ENCODE assay signal across 17 cellular contexts in the genomic region with DNA sequence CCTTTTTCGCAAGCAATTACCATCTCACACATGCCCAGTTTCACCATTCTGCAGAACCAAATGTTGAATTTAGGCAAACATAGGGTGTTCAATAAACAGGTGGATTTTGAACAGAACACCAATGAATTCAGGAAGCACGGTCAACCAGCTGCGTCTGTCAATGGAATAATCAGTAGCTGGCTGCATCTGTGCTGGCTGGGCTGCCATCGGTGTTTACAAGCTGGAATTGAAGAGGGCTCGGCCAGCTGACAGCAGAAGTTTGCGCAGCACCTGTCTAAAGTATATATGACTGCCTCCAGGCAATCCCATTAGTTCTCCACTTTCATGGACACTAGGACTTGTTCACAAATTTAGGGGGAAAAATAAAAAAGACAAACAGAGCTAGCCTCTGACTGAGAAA.
A peak's percentile ranks its signal among the peaks of the same experiment; 100 is the strongest.
DNase-seq lines count a peak whose midpoint lies in the region; ATAC-seq lines count a peak whose summit lies in the region.
"Had no signal": no experiment of that assay in that cellular context is flagged by ENCODE, and none has a peak within 500 bp of the region (broad histone marks: within the 10 kb centered on the region; RNA-seq: fewer than 3 reads in every experiment).

No MANE protein-coding gene starts in this region.

- peaks cover 4% of the 10 kb centered on the region for H3K36me3 Mint-ChIP-seq in CD4-positive, CD25-positive, alpha-beta regulatory T cell

- no peaks in the 10 kb centered on the region for H3K27me3 Mint-ChIP-seq in CD4-positive, CD25-positive, alpha-beta regulatory T cell
- H3K27me3 Mint-ChIP-seq: stimulated activated naive CD8-positive, alpha-beta T cell treated with anti-CD3 and anti-CD28 coated beads, Interleukin-15, amount 100 ng/mL, for 72 hours had no signal

- peaks cover 34% of the 10 kb centered on the region for H3K4me1 ChIP-seq in CD4-positive, CD25-positive, alpha-beta regulatory T cell (ENCODE audit: control insufficient read depth, insufficient read depth, low read length, poor library complexity, severe bottlenecking)
- no peaks in the 10 kb centered on the region for H3K4me1 ChIP-seq in endocrine pancreas (ENCODE audit: control insufficient read depth, insufficient read depth, low read length)
- H3K4me1 ChIP-seq: breast epithelium, pancreas had no signal

- H3K4me3 Mint-ChIP-seq in CD4-positive, CD25-positive, alpha-beta regulatory T cell: peak overlapping the region in 2 of 4 donors; percentile 29 to 57
- H3K4me3 Mint-ChIP-seq: stimulated activated naive CD8-positive, alpha-beta T cell treated with anti-CD3 and anti-CD28 coated beads, Interleukin-15, amount 100 ng/mL, for 72 hours had no signal

- peaks cover 21 to 60% (median 43%) of the 10 kb centered on the region in 4 donors for H3K4me1 Mint-ChIP-seq in CD4-positive, CD25-positive, alpha-beta regulatory T cell

- no peak for ATAC-seq in CD4-positive, CD25-positive, alpha-beta regulatory T cell (ENCODE audit: low read depth in 2 of 2)
- no peak for ATAC-seq in HG02884 (IDR thresholded peaks at IDR 0.05; ENCODE audit: unreplicated experiment)
- ATAC-seq: GM12878; left cardiac atrium; stimulated activated naive CD8-positive, alpha-beta T cell treated with anti-CD3 and anti-CD28 coated beads, Interleukin-15, amount 100 ng/mL, for 72 hours had no signal

- peak overlapping the region; percentile 81 for H3K4me3 ChIP-seq in CD4-positive, CD25-positive, alpha-beta regulatory T cell (ENCODE audit: low read depth, low read length)
- peak overlapping the region; percentile 95 for H3K4me3 ChIP-seq in endocrine pancreas (ENCODE audit: control insufficient read depth, insufficient read depth, low read length)
- H3K4me3 ChIP-seq: breast epithelium, GM12878, pancreas had no signal

- H3K27me3 ChIP-seq in CD4-positive, CD25-positive, alpha-beta regulatory T cell (ENCODE audit: control insufficient read depth, insufficient read depth, low read length): no peaks in the 10 kb centered on the region
- H3K27me3 ChIP-seq in endocrine pancreas (ENCODE audit: control insufficient read depth, insufficient read depth, low read length): no peaks in the 10 kb centered on the region
- H3K27me3 ChIP-seq: breast epithelium, pancreas had no signal

- H3K36me3 ChIP-seq in CD4-positive, CD25-positive, alpha-beta regulatory T cell (ENCODE audit: control insufficient read depth, insufficient read depth, low read length): no peaks in the 10 kb centered on the region
- no peaks in the 10 kb centered on the region for H3K36me3 ChIP-seq in endocrine pancreas (ENCODE audit: control insufficient read depth, insufficient read depth, low read length)
- H3K36me3 ChIP-seq: breast epithelium, pancreas had no signal

- peaks cover 0 to 16% (median 0%) of the 10 kb centered on the region in 7 donors for H3K9me3 Mint-ChIP-seq in CD4-positive, CD25-positive, alpha-beta regulatory T cell

- no peak for DNase-seq in CD4-positive, CD25-positive, alpha-beta regulatory T cell
- DNase-seq in COR-L47 (lab: John Stamatoyannopoulos, UW) (peak; percentile 33), NCI-H345 (lab: John Stamatoyannopoulos, UW) (peak; percentile 86), activated gamma-delta T cell (lab: John Stamatoyannopoulos, UW) (no peak), putamen (ENCODE audit: low spot score) (no peak)
- no peak for DNase-seq in stimulated activated CD4-positive, alpha-beta T cell treated with anti-CD3 and anti-CD28 coated beads, Interleukin-1b, Interleukin-23, amount 100 ng/mL, for 48 hours
- DNase-seq: activated naive CD4-positive, alpha-beta T cell; HCEC 1CT; left cardiac atrium; OCI-M1; pancreas; stimulated activated CD4-positive, alpha-beta T cell treated with anti-CD3 and anti-CD28 coated beads, Interleukin-12 subunit alpha, Interleukin-12 subunit beta, amount 100 ng/mL, for 4 hours; stimulated activated naive CD8-positive, alpha-beta T cell treated with anti-CD3 and anti-CD28 coated beads, Interleukin-15, amount 100 ng/mL, for 72 hours had no signal

- H3K9me3 ChIP-seq in CD4-positive, CD25-positive, alpha-beta regulatory T cell (ENCODE audit: control insufficient read depth in 2 of 2, low read length in 2 of 2): peaks cover 0 to 5% of the 10 kb centered on the region in 2 experiments
- H3K9me3 ChIP-seq in endocrine pancreas (ENCODE audit: control insufficient read depth, low read length): no peaks in the 10 kb centered on the region
- H3K9me3 ChIP-seq: breast epithelium, pancreas had no signal

- peak overlapping the region; percentile 42 to 93 (median 57) for H3K27ac Mint-ChIP-seq in CD4-positive, CD25-positive, alpha-beta regulatory T cell

- no peak overlapping the region for H3K27ac ChIP-seq in CD4-positive, CD25-positive, alpha-beta regulatory T cell (ENCODE audit: insufficient read depth, low read length, poor library complexity, severe bottlenecking)
- H3K27ac ChIP-seq: breast epithelium, pancreas had no signal

- H3K9ac ChIP-seq in endocrine pancreas (ENCODE audit: control insufficient read depth, insufficient read depth, low read length): no peak overlapping the region

Comparison
In these comparisons a context has a peak if more than half of its experiments do, and no peak if none do; other contexts are left out.
1. DNase-seq: peak in COR-L47 (single experiment) and NCI-H345 (single experiment); none in CD4-positive, CD25-positive, alpha-beta regulatory T cell (0 of 3), stimulated activated CD4-positive, alpha-beta T cell treated with anti-CD3 and anti-CD28 coated beads, Interleukin-1b, Interleukin-23, amount 100 ng/mL, for 48 hours (single experiment), activated gamma-delta T cell (single experiment) and putamen (single experiment).